ENCODE assay signal across 1 cellular context in the genomic region with DNA sequence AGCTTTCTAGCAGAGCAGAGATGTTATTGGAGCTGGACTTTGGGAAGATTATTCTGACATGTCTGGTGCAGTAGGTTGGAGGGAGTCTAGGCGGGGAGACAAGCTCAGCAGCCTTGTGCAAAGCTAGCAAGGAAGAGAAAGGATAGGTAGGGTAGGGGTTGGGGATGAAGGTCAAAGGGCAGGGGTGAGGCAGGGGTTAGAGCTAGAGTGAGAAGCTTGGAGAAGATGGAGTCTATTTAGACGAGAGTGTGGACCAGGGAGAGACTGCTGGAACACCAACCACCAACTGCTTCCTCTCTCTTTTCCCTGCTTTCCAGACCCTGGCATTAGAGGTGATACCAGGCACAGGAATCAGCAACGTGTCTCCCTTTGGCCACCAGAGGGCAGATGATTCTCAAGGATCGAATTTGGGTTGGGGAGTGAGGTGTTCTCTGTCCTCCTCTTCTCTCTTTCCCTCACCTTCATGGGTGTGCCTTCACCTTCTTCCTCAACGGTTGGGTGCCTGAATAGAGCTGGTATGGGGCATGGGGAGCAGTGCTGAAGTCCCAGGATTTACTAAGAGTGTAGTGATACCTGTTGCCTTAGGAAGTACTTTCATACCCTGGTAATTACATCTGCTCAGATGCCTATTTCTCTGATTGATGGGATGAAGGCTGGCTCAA.
TF ChIP-seq lines count a peak whose summit lies in the region.

No MANE protein-coding gene starts in this region.

TF ChIP-seq in H1, 55 proteins besides CTCF, POLR2A, EP300 and RAD21:
- TF ChIP-seq SIN3A (conservative IDR thresholded peaks at IDR 0.05 in 1 of 2, IDR thresholded peaks at IDR 0.05 in 1 of 2; ENCODE audit: low read depth in 1 of 2, low read length in 2 of 2) (peak in 1 of 2 experiments; percentile 58; a peak in 1 of 4 replicates), SP4 (IDR thresholded peaks at IDR 0.05; ENCODE audit: low read length) (peak; percentile 51; the same call in 1 of the 2 replicates), TAF1 (IDR thresholded peaks at IDR 0.05; ENCODE audit: low read depth, low read length) (no peak), EZH2 (IDR thresholded peaks at IDR 0.05; ENCODE audit: low read depth, low read length, severe bottlenecking) (no peak)
